In the genomic region with DNA sequence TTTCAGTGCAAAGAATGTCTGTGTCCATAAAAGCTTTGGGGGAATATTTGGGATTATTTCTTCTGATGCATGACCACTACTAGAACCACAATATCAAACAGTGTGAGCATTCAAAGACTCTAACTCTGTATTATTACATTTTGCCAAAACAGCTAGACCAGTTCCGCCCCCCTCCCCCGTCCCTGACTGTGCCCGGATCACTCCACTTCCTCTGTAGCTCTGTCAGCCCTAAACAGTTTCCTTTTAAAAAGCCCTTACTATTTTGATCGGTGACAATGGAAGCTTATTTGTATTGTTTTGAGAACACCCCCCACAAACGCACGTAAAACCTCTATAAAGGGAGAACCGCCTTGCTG, we compare ENCODE assay signal across 8 cellular contexts. TPM values are rescaled to one million over a fixed set of nuclear protein-coding genes. Genes with fewer than 3 reads are reported as not detected.
DNase-seq lines count a peak whose midpoint lies in the region; ATAC-seq lines count a peak whose summit lies in the region.

No MANE protein-coding gene starts in this region.

- no peak overlapping the region for H3K9ac ChIP-seq in Karpas-422 (ENCODE audit: low read length)

- no CpG with 5 or more reads among the region's 7 CpGs for WGBS in iPS DF 6.9 (ENCODE audit: insufficient coverage, insufficient read length)

- H3K4me3 Mint-ChIP-seq in activated naive CD8-positive, alpha-beta T cell treated with anti-CD3 and anti-CD28 coated beads, Interleukin-2, amount 50 U/mL, for 24 hours: peak overlapping the region; percentile 80
- peak overlapping the region; percentile 84 to 93 for H3K4me3 Mint-ChIP-seq in stimulated activated naive B cell treated with anti-CD40 and anti-IgM and Interleukin-4, amounts not matched to agents 10 μg/mL and 1 μg/mL and 100 μg/mL, for 72 hours

- H4K20me1 ChIP-seq in Karpas-422 (ENCODE audit: insufficient read depth, low read depth, low read length): no peaks in the 10 kb centered on the region

- ATAC-seq in activated naive CD8-positive, alpha-beta T cell treated with anti-CD3 and anti-CD28 coated beads, Interleukin-2, amount 50 U/mL, for 24 hours: peak; percentile 56
- peak; percentile 54 to 60 for ATAC-seq in stimulated activated naive B cell treated with anti-CD40 and anti-IgM and Interleukin-4, amounts not matched to agents 10 μg/mL and 1 μg/mL and 100 μg/mL, for 72 hours (replicated peaks)
- ATAC-seq in HG02763 (IDR thresholded peaks at IDR 0.05; ENCODE audit: unreplicated experiment): no peak

- H3K79me2 ChIP-seq in Karpas-422 (ENCODE audit: low read length): no peaks in the 10 kb centered on the region

- H3K36me3 ChIP-seq in Karpas-422 (ENCODE audit: insufficient read depth, low read length) (no peaks in the 10 kb centered on the region), iPS DF 6.9 (ENCODE audit: control insufficient read depth, insufficient read depth, low read length) (no peaks in the 10 kb centered on the region)

- H3K4me1 Mint-ChIP-seq in activated naive CD8-positive, alpha-beta T cell treated with anti-CD3 and anti-CD28 coated beads, Interleukin-2, amount 50 U/mL, for 24 hours: peaks cover 19% of the 10 kb centered on the region
- peaks cover 8 to 30% of the 10 kb centered on the region in 2 donors for H3K4me1 Mint-ChIP-seq in stimulated activated naive B cell treated with anti-CD40 and anti-IgM and Interleukin-4, amounts not matched to agents 10 μg/mL and 1 μg/mL and 100 μg/mL, for 72 hours

- H3K4me1 ChIP-seq in Karpas-422 (ENCODE audit: low read length): peaks cover 3% of the 10 kb centered on the region; the same call in 1 of the 2 replicates
- H3K4me1 ChIP-seq in iPS DF 6.9 (ENCODE audit: control insufficient read depth, insufficient read depth, low read length): no peaks in the 10 kb centered on the region

- no peak overlapping the region for H3K27ac Mint-ChIP-seq in activated naive CD8-positive, alpha-beta T cell treated with anti-CD3 and anti-CD28 coated beads, Interleukin-2, amount 50 U/mL, for 24 hours
- peak overlapping the region; percentile 86 for H3K27ac Mint-ChIP-seq in stimulated activated naive B cell treated with anti-CD40 and anti-IgM and Interleukin-4, amounts not matched to agents 10 μg/mL and 1 μg/mL and 100 μg/mL, for 72 hours

- DNase-seq in AML-193 (lab: John Stamatoyannopoulos, UW) (peak; percentile 57 to 66), Karpas-422 (no peak), iPS DF 6.9 (ENCODE audit: low read depth, low spot score) (no peak), dedifferentiated amniotic fluid mesenchymal stem cell (ENCODE audit: extremely low spot score) (no peak), NAMALWA (ENCODE audit: low spot score) (no peak)
- DNase-seq in activated naive CD8-positive, alpha-beta T cell treated with anti-CD3 and anti-CD28 coated beads, Interleukin-2, amount 50 U/mL, for 24 hours: no peak
- DNase-seq in stimulated activated naive B cell treated with anti-CD40 and anti-IgM and Interleukin-4, amounts not matched to agents 10 μg/mL and 1 μg/mL and 100 μg/mL, for 72 hours: no peak

- H3K9me3 Mint-ChIP-seq in activated naive CD8-positive, alpha-beta T cell treated with anti-CD3 and anti-CD28 coated beads, Interleukin-2, amount 50 U/mL, for 24 hours: no peaks in the 10 kb centered on the region
- H3K9me3 Mint-ChIP-seq in stimulated activated naive B cell treated with anti-CD40 and anti-IgM and Interleukin-4, amounts not matched to agents 10 μg/mL and 1 μg/mL and 100 μg/mL, for 72 hours: no peaks in the 10 kb centered on the region

- peaks cover 33% of the 10 kb centered on the region for H3K27me3 Mint-ChIP-seq in activated naive CD8-positive, alpha-beta T cell treated with anti-CD3 and anti-CD28 coated beads, Interleukin-2, amount 50 U/mL, for 24 hours
- peaks cover 50 to 53% of the 10 kb centered on the region in 2 donors for H3K27me3 Mint-ChIP-seq in stimulated activated naive B cell treated with anti-CD40 and anti-IgM and Interleukin-4, amounts not matched to agents 10 μg/mL and 1 μg/mL and 100 μg/mL, for 72 hours

- H2AFZ ChIP-seq in Karpas-422 (ENCODE audit: low read length): no peak overlapping the region

- no peak overlapping the region for H3K27ac ChIP-seq in Karpas-422 (ENCODE audit: low read length)
- H3K27ac ChIP-seq in iPS DF 6.9 (ENCODE audit: low read length): no peak overlapping the region

- H3K9me3 ChIP-seq in Karpas-422 (ENCODE audit: low read length) (no peaks in the 10 kb centered on the region), iPS DF 6.9 (ENCODE audit: control insufficient read depth, insufficient read depth, low read length) (no peaks in the 10 kb centered on the region)

- H3K4me2 ChIP-seq in Karpas-422 (ENCODE audit: low read depth, low read length, poor library complexity, severe bottlenecking): peak overlapping the region; percentile 28

- H3K9me2 ChIP-seq in Karpas-422 (replicated peaks; ENCODE audit: insufficient read depth, low read length): no peaks in the 10 kb centered on the region

- no peaks in the 10 kb centered on the region for H3K27me3 ChIP-seq in Karpas-422 (ENCODE audit: low read length)
- no peaks in the 10 kb centered on the region for H3K27me3 ChIP-seq in iPS DF 6.9 (ENCODE audit: control insufficient read depth, insufficient read depth, low read length)

- no peaks in the 10 kb centered on the region for H3K36me3 Mint-ChIP-seq in activated naive CD8-positive, alpha-beta T cell treated with anti-CD3 and anti-CD28 coated beads, Interleukin-2, amount 50 U/mL, for 24 hours (ENCODE audit: low read depth)
- no peaks in the 10 kb centered on the region for H3K36me3 Mint-ChIP-seq in stimulated activated naive B cell treated with anti-CD40 and anti-IgM and Interleukin-4, amounts not matched to agents 10 μg/mL and 1 μg/mL and 100 μg/mL, for 72 hours

- H3K4me3 ChIP-seq in Karpas-422 (ENCODE audit: low read length) (peak overlapping the region; percentile 6; the same call in 1 of the 2 replicates), iPS DF 6.9 (ENCODE audit: low read length) (peak overlapping the region; percentile 35; the same call in 1 of the 2 replicates)

RNA-seq across cellular contexts. Expression of gene EPHB3, which starts 36.6 kb away (rescaled TPM):
- total RNA-seq in Karpas-422 (2014; rRNA removed; shearing (Covaris generic); ENCODE audit: low replicate concordance): not detected in 2 replicates

Comparison
In these comparisons a context has a peak if more than half of its experiments do, and no peak if none do; other contexts are left out.
1. DNase-seq: peak in AML-193 (2 of 2); none in Karpas-422 (single experiment), activated naive CD8-positive, alpha-beta T cell treated with anti-CD3 and anti-CD28 coated beads, Interleukin-2, amount 50 U/mL, for 24 hours (single experiment), iPS DF 6.9 (single experiment), stimulated activated naive B cell treated with anti-CD40 and anti-IgM and Interleukin-4, amounts not matched to agents 10 μg/mL and 1 μg/mL and 100 μg/mL, for 72 hours (single experiment), dedifferentiated amniotic fluid mesenchymal stem cell (single experiment) and NAMALWA (single experiment).